ENCODE assay signal across 11 cellular contexts in genomic region chrX:131578735-131579367, GRCh38. TPM values are rescaled to one million over a fixed set of nuclear protein-coding genes. Genes with fewer than 3 reads are reported as not detected.
"Had no signal": no experiment of that assay in that cellular context is flagged by ENCODE, and none has a peak within 500 bp of the region (broad histone marks: within the 10 kb centered on the region; RNA-seq: fewer than 3 reads in every experiment).

No MANE protein-coding gene starts in this region.

RNA-seq across cellular contexts. Expression of gene OR13H1, which starts 35.0 kb away (rescaled TPM):
- total RNA-seq: activated B cell treated with CpG ODN at 0.5 μM for 24 hours; activated CD4-positive, alpha-beta T cell treated with anti-CD3 and anti-CD28 coated beads, Interleukin-2, amount 10 ng/mL, durations not matched to agents 24 days and 14 days; activated T-helper 1 cell treated with anti-CD3 and anti-CD28 coated beads, Interleukin-12 subunit alpha, Interleukin-12 subunit beta, Interleukin-2, Interleukin-4 antibody, amounts not matched to agents 30 ng/mL and 10 ng/mL and 1 ng/mL, durations not matched to agents 14 hours and 24 hours and 36 hours; aorta; fibroblast of lung; gastrocnemius medialis; left lobe of liver; mammary epithelial cell; natural killer cell treated with Interleukin-12 subunit alpha and Interleukin-12 subunit beta and Interleukin-15 and Interleukin-18, amount 100 ng/mL, for 72 hours; temporal lobe; ureter had no signal
- polyA plus RNA-seq: aorta, fibroblast of lung, mammary epithelial cell had no signal
